In genomic region chr18:37662546-37663339, GRCh38 we compare ENCODE assay signal across 21 cellular contexts.
A peak's percentile ranks its signal among the peaks of the same experiment; 100 is the strongest.
DNase-seq lines count a peak whose midpoint lies in the region; FAIRE-seq and TF ChIP-seq lines count a peak whose summit lies in the region.
"Had no signal": no experiment of that assay in that cellular context is flagged by ENCODE, and none has a peak within 500 bp of the region (broad histone marks: within the 10 kb centered on the region; RNA-seq: fewer than 3 reads in every experiment).

No MANE protein-coding gene starts in this region.

- TF ChIP-seq POLR2A in esophagus muscularis mucosa (IDR thresholded peaks at IDR 0.05; ENCODE audit: low read depth), result no peak

- H3K27me3 Mint-ChIP-seq in osteocyte (ENCODE audit: unreplicated experiment) (no peaks in the 10 kb centered on the region), CD14-positive monocyte (ENCODE audit: low read depth in 3 of 3) (peaks cover 0 to 2% (median 0%) of the 10 kb centered on the region in 3 donors), progenitor cell of endocrine pancreas (peaks cover 11% of the 10 kb centered on the region)

- H3K4me3 Mint-ChIP-seq in osteocyte (ENCODE audit: unreplicated experiment) (no peak overlapping the region), CD14-positive monocyte (no peak overlapping the region), progenitor cell of endocrine pancreas (ENCODE audit: low read depth) (no peak overlapping the region)
- H3K4me3 Mint-ChIP-seq: CD4-positive, alpha-beta T cell had no signal

- H3K36me3 Mint-ChIP-seq in osteocyte (ENCODE audit: unreplicated experiment), result no peaks in the 10 kb centered on the region
- H3K36me3 Mint-ChIP-seq in CD14-positive monocyte, result no peaks in the 10 kb centered on the region
- no peaks in the 10 kb centered on the region for H3K36me3 Mint-ChIP-seq in progenitor cell of endocrine pancreas (ENCODE audit: insufficient read depth)

- no peak for TF ChIP-seq EP300 in esophagus muscularis mucosa (IDR thresholded peaks at IDR 0.05)

- FAIRE-seq in D721Med (lab: Jason Lieb, UNC), result peak; percentile 100
- FAIRE-seq: A204.1, GM19239, K562 had no signal

- no peaks in the 10 kb centered on the region for H3K9me3 ChIP-seq in esophagus muscularis mucosa
- H3K9me3 ChIP-seq: BE2C, Caco-2, HAP-1 had no signal

- H3K36me3 ChIP-seq in esophagus muscularis mucosa, result no peaks in the 10 kb centered on the region
- H3K36me3 ChIP-seq: BE2C, HAP-1 had no signal

- 80% methylated on average over 11 of the region's 13 CpGs for WGBS in esophagus muscularis mucosa

- no peaks in the 10 kb centered on the region for H3K4me1 Mint-ChIP-seq in osteocyte (ENCODE audit: unreplicated experiment)
- H3K4me1 Mint-ChIP-seq in CD14-positive monocyte, result no peaks in the 10 kb centered on the region
- peaks cover 13% of the 10 kb centered on the region for H3K4me1 Mint-ChIP-seq in progenitor cell of endocrine pancreas (ENCODE audit: low read depth)

- intact Hi-C loops in esophagus muscularis mucosa (cut with DNase I), result no loop called here
- intact Hi-C loops in CD14-positive monocyte (cut with micrococcal nuclease), result no loop called here

- H3K27me3 ChIP-seq in esophagus muscularis mucosa, result no peaks in the 10 kb centered on the region
- H3K27me3 ChIP-seq: BE2C had no signal

- H3K27ac ChIP-seq in esophagus muscularis mucosa (replicated peaks in 1 of 4), result no peak overlapping the region
- H3K27ac ChIP-seq: GM23248 had no signal

- DNase-seq in D721Med (ENCODE audit: insufficient read length, low spot score) (peak; percentile 57), NCI-H82 treated with DMSO at 0.1 percent for 48 hours (lab: John Stamatoyannopoulos, UW; ENCODE audit: unreplicated experiment) (peak; percentile 90), esophagus muscularis mucosa (ENCODE audit: extremely low spot score) (peak; percentile 88), osteocyte (ENCODE audit: extremely low spot score, unreplicated experiment) (peak; percentile 38), CD14-positive monocyte (ENCODE audit: low spot score) (no peak), NOMO-1 (lab: John Stamatoyannopoulos, UW; ENCODE audit: unreplicated experiment in 2 of 2) (no peak), OCI-M2 (lab: John Stamatoyannopoulos, UW; ENCODE audit: unreplicated experiment) (no peak), progenitor cell of endocrine pancreas (ENCODE audit: low spot score, unreplicated experiment) (no peak)
- DNase-seq: ACHN; BE2C; C1 segment of cervical spinal cord; Caco-2; CD4-positive, alpha-beta T cell; DMS79 treated with DMSO at 0.1 percent for 48 hours; GF-D8; GM23248; IMR-90 had no signal

- TF ChIP-seq CTCF in D721Med (IDR thresholded peaks at IDR 0.05; ENCODE audit: insufficient read depth, missing control alignments) (no peak), esophagus muscularis mucosa (IDR thresholded peaks at IDR 0.05) (no peak), osteocyte (IDR thresholded peaks at IDR 0.05) (no peak), CD14-positive monocyte (IDR thresholded peaks at IDR 0.05) (no peak), progenitor cell of endocrine pancreas (IDR thresholded peaks at IDR 0.05; ENCODE audit: unreplicated experiment) (no peak)

- no peak overlapping the region for H3K4me3 ChIP-seq in esophagus muscularis mucosa
- H3K4me3 ChIP-seq: GM23248, HAP-1, K562 had no signal

- H3K9me3 Mint-ChIP-seq in osteocyte (ENCODE audit: unreplicated experiment) (peaks cover 37% of the 10 kb centered on the region), CD14-positive monocyte (peaks cover 0 to 3% (median 0%) of the 10 kb centered on the region in 7 donors), progenitor cell of endocrine pancreas (ENCODE audit: low read depth) (no peaks in the 10 kb centered on the region)
- H3K9me3 Mint-ChIP-seq: CD4-positive, alpha-beta T cell had no signal

- no peak overlapping the region for H3K27ac Mint-ChIP-seq in osteocyte (ENCODE audit: unreplicated experiment)
- no peak overlapping the region for H3K27ac Mint-ChIP-seq in CD14-positive monocyte
- H3K27ac Mint-ChIP-seq in progenitor cell of endocrine pancreas, result no peak overlapping the region
- H3K27ac Mint-ChIP-seq: CD4-positive, alpha-beta T cell had no signal

- H3K4me1 ChIP-seq in esophagus muscularis mucosa, result no peaks in the 10 kb centered on the region
- H3K4me1 ChIP-seq: BE2C, Caco-2 had no signal

Comparison
In these comparisons a context has a peak if more than half of its experiments do, and no peak if none do; other contexts are left out.
1. DNase-seq: peak in D721Med (single experiment), NCI-H82 treated with DMSO at 0.1 percent for 48 hours (single experiment), esophagus muscularis mucosa (single experiment) and osteocyte (single experiment); none in CD14-positive monocyte (single experiment), NOMO-1 (0 of 2), OCI-M2 (single experiment) and progenitor cell of endocrine pancreas (single experiment).